9 cellular contexts compared by ENCODE assay signal in genomic region chr4:10554694-10555093, GRCh38.
DNase-seq lines count a peak whose midpoint lies in the region; TF ChIP-seq lines count a peak whose summit lies in the region.
"Had no signal": no experiment of that assay in that cellular context is flagged by ENCODE, and none has a peak within 500 bp of the region (broad histone marks: within the 10 kb centered on the region; RNA-seq: fewer than 3 reads in every experiment).

No MANE protein-coding gene starts in this region.

- TF ChIP-seq POLR2A in NB4 (IDR thresholded peaks at IDR 0.05; ENCODE audit: extremely low read depth, insufficient read length) = no peak

- H3K9me3 Mint-ChIP-seq in immature natural killer cell = no peaks in the 10 kb centered on the region

- H3K4me3 ChIP-seq in HFF-Myc (replicated peaks; ENCODE audit: low read depth, low read length) (no peak overlapping the region), NB4 (ENCODE audit: low read depth, low read length) (no peak overlapping the region), SU-DHL-6 (ENCODE audit: insufficient read depth, low read length, poor library complexity, severe bottlenecking) (no peak overlapping the region)
- H3K4me3 ChIP-seq: BLaER1 had no signal

- H3K4me3 Mint-ChIP-seq in immature natural killer cell = peak overlapping the region in 1 of 5 donors; percentile 3

- H3K36me3 Mint-ChIP-seq in immature natural killer cell = no peaks in the 10 kb centered on the region

- no peak overlapping the region for H2AFZ ChIP-seq in SU-DHL-6 (ENCODE audit: low read depth, low read length, severe bottlenecking)

- H4K20me1 ChIP-seq in SU-DHL-6 (ENCODE audit: low read depth, low read length) = no peaks in the 10 kb centered on the region
- H4K20me1 ChIP-seq: BLaER1 had no signal

- TF ChIP-seq CTCF in HFF-Myc (IDR thresholded peaks at IDR 0.05; ENCODE audit: low read depth, low read length, missing control alignments) (peak; percentile 82), NB4 (IDR thresholded peaks at IDR 0.05; ENCODE audit: low read depth, low read length) (peak; percentile 92), SU-DHL-6 (IDR thresholded peaks at IDR 0.05; ENCODE audit: insufficient read depth, low read length, poor library complexity, severe bottlenecking) (peak; percentile 57)

- no peak overlapping the region for H3K27ac ChIP-seq in SU-DHL-6 (ENCODE audit: low read depth, low read length)
- H3K27ac ChIP-seq: BLaER1 had no signal

- no peaks in the 10 kb centered on the region for H3K79me2 ChIP-seq in SU-DHL-6 (ENCODE audit: insufficient read depth, low read length)

- H3K36me3 ChIP-seq in SU-DHL-6 (ENCODE audit: low read length) = no peaks in the 10 kb centered on the region
- H3K36me3 ChIP-seq: BLaER1 had no signal

- H3F3A ChIP-seq in SU-DHL-6 (ENCODE audit: insufficient read depth) = no peaks in the 10 kb centered on the region

- no peak overlapping the region for H3K4me2 ChIP-seq in SU-DHL-6 (ENCODE audit: low read depth, low read length, poor library complexity, severe bottlenecking)
- H3K4me2 ChIP-seq: BLaER1 had no signal

- no peaks in the 10 kb centered on the region for H3K27me3 ChIP-seq in SU-DHL-6 (ENCODE audit: low read length)
- H3K27me3 ChIP-seq: BLaER1 had no signal

- H3K27ac Mint-ChIP-seq in immature natural killer cell = no peak overlapping the region

- DNase-seq in DMS 273 (lab: John Stamatoyannopoulos, UW; ENCODE audit: unreplicated experiment) (peak; percentile 76), DMS 273 treated with DMSO at 0.1 percent for 48 hours (lab: John Stamatoyannopoulos, UW) (no peak), HFF-Myc (ENCODE audit: extremely low read depth, low read depth) (peak; percentile 39), NB4 (ENCODE audit: low read depth) (peak; percentile 69), brain pericyte (ENCODE audit: low read depth, low spot score) (peak; percentile 18), immature natural killer cell (peak; percentile 19 to 33 (median 28))
- DNase-seq in stimulated activated CD4-positive, alpha-beta T cell treated with anti-CD3 and anti-CD28 coated beads, Interleukin-1b, Interleukin-23, amount 100 ng/mL, for 48 hours = peak; percentile 13

- no peaks in the 10 kb centered on the region for H3K9me2 ChIP-seq in SU-DHL-6 (replicated peaks; ENCODE audit: insufficient read depth, low read length)

- no peaks in the 10 kb centered on the region for H3K9me3 ChIP-seq in SU-DHL-6 (ENCODE audit: insufficient read depth, low read length)

- no peak overlapping the region for H3K9ac ChIP-seq in SU-DHL-6 (ENCODE audit: low read length)
- H3K9ac ChIP-seq: BLaER1 had no signal

- H3K4me1 Mint-ChIP-seq in immature natural killer cell = peaks cover 4 to 7% of the 10 kb centered on the region in 2 donors

- peaks cover 2 to 10% (median 3%) of the 10 kb centered on the region in 3 donors for H3K27me3 Mint-ChIP-seq in immature natural killer cell (ENCODE audit: low read depth in 3 of 3)
